1 cellular context compared by ENCODE assay signal in genomic region chr11:3055881-3056280, GRCh38.
TF ChIP-seq lines count a peak whose summit lies in the region.

No MANE protein-coding gene starts in this region.

TF ChIP-seq in A549, 52 proteins besides CTCF, POLR2A, EP300 and RAD21 (continued from another document):
- TF ChIP-seq MAZ (IDR thresholded peaks at IDR 0.05; ENCODE audit: borderline replicate concordance, low read depth, low read length) (no peak), RNF2 (IDR thresholded peaks at IDR 0.05; ENCODE audit: borderline replicate concordance, low read depth) (no peak), SMC3 (IDR thresholded peaks at IDR 0.05) (no peak), FOXS1 (CRISPR knock-in tag; IDR thresholded peaks at IDR 0.05) (no peak), BCL3 (IDR thresholded peaks at IDR 0.05) (no peak), CBX8 (IDR thresholded peaks at IDR 0.05) (no peak)
